In genomic region chr18:23861326-23861725, GRCh38 we compare ENCODE assay signal across 16 cellular contexts.
DNase-seq lines count a peak whose midpoint lies in the region; ATAC-seq and TF ChIP-seq lines count a peak whose summit lies in the region.
"Had no signal": no experiment of that assay in that cellular context is flagged by ENCODE, and none has a peak within 500 bp of the region (broad histone marks: within the 10 kb centered on the region; RNA-seq: fewer than 3 reads in every experiment).

No MANE protein-coding gene starts in this region.

- no peaks in the 10 kb centered on the region for H3K9me3 ChIP-seq in PC-9 (ENCODE audit: insufficient read depth, low read depth)

- H3K9me2 ChIP-seq in PC-9 (ENCODE audit: insufficient read depth) = no peaks in the 10 kb centered on the region

- no peaks in the 10 kb centered on the region for H4K20me1 ChIP-seq in PC-9 (ENCODE audit: insufficient read depth)

- H3K36me3 Mint-ChIP-seq in activated naive CD4-positive, alpha-beta T cell treated with anti-CD3 and anti-CD28 coated beads, Interleukin-2, amount 50 U/mL, for 72 hours = peaks cover 4 to 19% of the 10 kb centered on the region in 2 donors
- H3K36me3 Mint-ChIP-seq: stimulated activated naive B cell treated with anti-CD40 and anti-IgM and Interleukin-4, amounts not matched to agents 10 μg/mL and 1 μg/mL and 100 μg/mL, for 72 hours; WTC11 had no signal

- CTCF ChIA-PET in PC-9 (lab: Charles Lee) = no interaction called here

- H2AFZ ChIP-seq in PC-9 = no peak overlapping the region

- ATAC-seq in activated naive CD4-positive, alpha-beta T cell treated with anti-CD3 and anti-CD28 coated beads, Interleukin-2, amount 50 U/mL, for 72 hours = no peak
- ATAC-seq: WTC11 had no signal

- no peaks in the 10 kb centered on the region for H3K36me3 ChIP-seq in PC-9 (ENCODE audit: low read depth)
- H3K36me3 ChIP-seq: cardiac muscle cell had no signal

- peaks cover 6 to 8% of the 10 kb centered on the region in 2 donors for H3K9me3 Mint-ChIP-seq in activated naive CD4-positive, alpha-beta T cell treated with anti-CD3 and anti-CD28 coated beads, Interleukin-2, amount 50 U/mL, for 72 hours
- H3K9me3 Mint-ChIP-seq: stimulated activated naive B cell treated with anti-CD40 and anti-IgM and Interleukin-4, amounts not matched to agents 10 μg/mL and 1 μg/mL and 100 μg/mL, for 72 hours; WTC11 had no signal

- peak overlapping the region; percentile 53 to 86 for H3K27ac Mint-ChIP-seq in activated naive CD4-positive, alpha-beta T cell treated with anti-CD3 and anti-CD28 coated beads, Interleukin-2, amount 50 U/mL, for 72 hours
- H3K27ac Mint-ChIP-seq: stimulated activated naive B cell treated with anti-CD40 and anti-IgM and Interleukin-4, amounts not matched to agents 10 μg/mL and 1 μg/mL and 100 μg/mL, for 72 hours; WTC11 had no signal

- no peaks in the 10 kb centered on the region for H3K27me3 ChIP-seq in PC-9 (ENCODE audit: insufficient read depth, low read depth)
- H3K27me3 ChIP-seq: cardiac muscle cell had no signal

- no peak for TF ChIP-seq CTCF in PC-9 (conservative IDR thresholded peaks at IDR 0.05)

- peaks cover 28% of the 10 kb centered on the region for H3K4me1 ChIP-seq in PC-9 (replicated peaks; ENCODE audit: insufficient read depth)

- POLR2A ChIA-PET in PC-9 (lab: Charles Lee; ENCODE audit: unreplicated experiment) = no interaction called here

- peaks cover 19% of the 10 kb centered on the region for H3F3A ChIP-seq in PC-9 (ENCODE audit: insufficient read depth, low read depth)

- intact Hi-C loops in PC-9 (cut with micrococcal nuclease; ENCODE audit: unreplicated experiment) = no loop called here

- H3K4me2 ChIP-seq in PC-9 = peak overlapping the region; percentile 10; the same call in 1 of the 2 replicates

- H3K27ac ChIP-seq in PC-9 = peak overlapping the region; percentile 70
- H3K27ac ChIP-seq in epithelial cell of prostate = peak overlapping the region; percentile 55
- peak overlapping the region; percentile 60 for H3K27ac ChIP-seq in temporal lobe (ENCODE audit: low read depth, low read length)
- H3K27ac ChIP-seq: cardiac muscle cell had no signal

- H3K4me3 ChIP-seq in PC-9 = no peak overlapping the region
- H3K4me3 ChIP-seq: cardiac muscle cell had no signal

- H3K79me2 ChIP-seq in PC-9 (ENCODE audit: low read depth) = no peaks in the 10 kb centered on the region

- no TSS peak for BruUV-seq in PC-9 (replicated peaks; lab: Mats Ljungman, UMichigan)

- no peak for DNase-seq in activated naive CD4-positive, alpha-beta T cell treated with anti-CD3 and anti-CD28 coated beads, Interleukin-2, amount 50 U/mL, for 72 hours (ENCODE audit: low spot score in 2 of 2)
- DNase-seq in activated naive CD4-positive, alpha-beta T cell treated with Interleukin-2 at 50 U/mL for 16 hours = no peak
- no peak for DNase-seq in PC-9
- no peak for DNase-seq in epithelial cell of prostate (ENCODE audit: low read depth, low spot score)
- DNase-seq in COLO829 (ENCODE audit: low spot score) = no peak
- no peak for DNase-seq in activated CD4-positive, CD25-positive, alpha-beta regulatory T cell (lab: John Stamatoyannopoulos, UW)
- DNase-seq in GM03348 (ENCODE audit: low spot score) = no peak
- DNase-seq: effector memory CD4-positive, alpha-beta T cell; NCI-H1436; Right ventricle myocardium superior; stimulated activated CD4-positive, alpha-beta T cell treated with anti-CD3 and anti-CD28 coated beads, Interleukin-12 subunit alpha, Interleukin-12 subunit beta, amount 100 ng/mL, for 4 hours; stimulated activated naive B cell treated with anti-CD40 and anti-IgM and Interleukin-4, amounts not matched to agents 10 μg/mL and 1 μg/mL and 100 μg/mL, for 72 hours; T-helper 2 cell had no signal
